12 cellular contexts compared by ENCODE assay signal in the genomic region with DNA sequence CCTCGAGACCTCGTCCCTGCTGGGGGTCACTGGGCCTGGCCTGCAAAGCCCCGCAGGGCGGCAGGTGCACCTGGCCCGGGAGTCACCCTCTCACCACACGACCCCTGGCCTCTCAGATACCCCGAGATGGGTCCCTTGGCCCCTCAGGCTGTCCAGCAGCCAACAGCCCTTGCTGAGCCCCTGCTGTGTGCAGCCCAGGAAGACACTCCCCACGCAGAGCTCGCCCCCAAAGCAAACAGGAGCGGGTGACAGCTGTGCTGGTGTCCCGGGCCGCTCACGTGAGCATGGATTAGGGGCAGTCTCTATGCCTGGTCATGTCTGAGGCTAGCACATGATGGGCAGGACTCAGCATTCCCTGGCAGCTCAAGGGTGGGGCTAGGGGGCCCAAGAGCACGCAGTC.
A peak's percentile ranks its signal among the peaks of the same experiment; 100 is the strongest.
DNase-seq lines count a peak whose midpoint lies in the region; ATAC-seq and TF ChIP-seq lines count a peak whose summit lies in the region.
"Had no signal": no experiment of that assay in that cellular context is flagged by ENCODE, and none has a peak within 500 bp of the region (broad histone marks: within the 10 kb centered on the region; RNA-seq: fewer than 3 reads in every experiment).

No MANE protein-coding gene starts in this region.

- H3K9me3 ChIP-seq in WERI-Rb-1 (ENCODE audit: severe bottlenecking) = no peaks in the 10 kb centered on the region
- H3K9me3 ChIP-seq: A549, Caco-2 had no signal

- no peak for TF ChIP-seq CTCF in WERI-Rb-1 (IDR thresholded peaks at IDR 0.05; ENCODE audit: low read depth, low read length)
- TF ChIP-seq CTCF in retinal pigment epithelial cell (conservative IDR thresholded peaks at IDR 0.05; ENCODE audit: low read depth, low read length) = no peak

- DNase-seq in NCI-H146 (lab: John Stamatoyannopoulos, UW) (peak; percentile 60), NCI-H524 (lab: John Stamatoyannopoulos, UW) (peak; percentile 74 to 87), WERI-Rb-1 (peak; percentile 73), retinal pigment epithelial cell (ENCODE audit: low read depth) (peak; percentile 11)
- no peak for DNase-seq in effector memory CD8-positive, alpha-beta T cell
- DNase-seq: Caco-2; CD8-positive, alpha-beta memory T cell; GM23248 had no signal

- H3K27ac Mint-ChIP-seq in effector memory CD8-positive, alpha-beta T cell = no peak overlapping the region
- H3K27ac Mint-ChIP-seq: IgD-negative memory B cell had no signal

- no peak overlapping the region for H3K4me3 ChIP-seq in WERI-Rb-1 (ENCODE audit: low read depth, low read length)
- H3K4me3 ChIP-seq in retinal pigment epithelial cell (ENCODE audit: low read length) = no peak overlapping the region
- H3K4me3 ChIP-seq: A549, GM23248 had no signal

- H3K36me3 Mint-ChIP-seq in effector memory CD8-positive, alpha-beta T cell (ENCODE audit: insufficient read depth) = no peaks in the 10 kb centered on the region
- H3K36me3 Mint-ChIP-seq: CD8-positive, alpha-beta memory T cell; IgD-negative memory B cell had no signal

- no peak overlapping the region for H3K27ac ChIP-seq in WERI-Rb-1
- H3K27ac ChIP-seq: GM23248 had no signal

- peaks cover 15 to 52% of the 10 kb centered on the region in 2 donors for H3K27me3 Mint-ChIP-seq in effector memory CD8-positive, alpha-beta T cell

- H3K4me3 Mint-ChIP-seq in effector memory CD8-positive, alpha-beta T cell = no peak overlapping the region
- H3K4me3 Mint-ChIP-seq: CD8-positive, alpha-beta memory T cell had no signal

- ATAC-seq in effector memory CD8-positive, alpha-beta T cell (replicated peaks) = no peak
- ATAC-seq in HG02798 (IDR thresholded peaks at IDR 0.05; ENCODE audit: poor library complexity, unreplicated experiment) = no peak
- ATAC-seq: A549, HCT116 had no signal

- peaks cover 10% of the 10 kb centered on the region for H3K27me3 ChIP-seq in WERI-Rb-1 (ENCODE audit: insufficient read depth, low read depth, severe bottlenecking)

- no peaks in the 10 kb centered on the region for H3K36me3 ChIP-seq in WERI-Rb-1

- H3K4me1 Mint-ChIP-seq in effector memory CD8-positive, alpha-beta T cell (ENCODE audit: low read depth in 2 of 2) = no peaks in the 10 kb centered on the region

- no peaks in the 10 kb centered on the region for H3K9me3 Mint-ChIP-seq in effector memory CD8-positive, alpha-beta T cell
- H3K9me3 Mint-ChIP-seq: CD8-positive, alpha-beta memory T cell; IgD-negative memory B cell had no signal

Comparison
In these comparisons a context has a peak if more than half of its experiments do, and no peak if none do; other contexts are left out.
1. DNase-seq: peak in NCI-H146 (single experiment), NCI-H524 (2 of 2), WERI-Rb-1 (single experiment) and retinal pigment epithelial cell (single experiment); none in effector memory CD8-positive, alpha-beta T cell (0 of 3).